In genomic region chr7:68967598-68967997, GRCh38 we compare ENCODE assay signal across 25 cellular contexts.
"Had no signal": no experiment of that assay in that cellular context is flagged by ENCODE, and none has a peak within 500 bp of the region (broad histone marks: within the 10 kb centered on the region; RNA-seq: fewer than 3 reads in every experiment).

No MANE protein-coding gene starts in this region.

- DNase-seq: colonic mucosa; cortex of kidney; effector CD8-positive, alpha-beta T cell; effector memory CD8-positive, alpha-beta T cell; endodermal cell; erythroblast; esophagus squamous epithelium; foreskin fibroblast; foreskin melanocyte; gastrocnemius medialis; glutamatergic neuron; head of caudate nucleus; heart right ventricle; hippocampal formation; left cardiac atrium; left lung; left ventricle myocardium superior; lower lobe of right lung; mesenchymal stem cell; mucosa of descending colon had no signal

- H3K27ac ChIP-seq: colonic mucosa, epithelial cell of prostate, esophagus squamous epithelium, gastrocnemius medialis, heart right ventricle, left lung, lower lobe of right lung had no signal

- H3K9me3 ChIP-seq: colonic mucosa, esophagus squamous epithelium, gastrocnemius medialis, lower lobe of right lung had no signal

- H3K27me3 ChIP-seq: colonic mucosa, esophagus squamous epithelium, gastrocnemius medialis, left lung had no signal

- H3K4me3 ChIP-seq: colonic mucosa, esophagus squamous epithelium, gastrocnemius medialis, heart right ventricle, left lung, lower lobe of right lung, mucosa of descending colon had no signal

- FAIRE-seq: endometrium, islet of Langerhans, keratinocyte had no signal

- H3K4me1 ChIP-seq: colonic mucosa, esophagus squamous epithelium, gastrocnemius medialis, left lung, lower lobe of right lung had no signal

- H3K36me3 ChIP-seq: colonic mucosa, esophagus squamous epithelium, gastrocnemius medialis, heart right ventricle, left lung, lower lobe of right lung had no signal

- ATAC-seq: effector memory CD8-positive, alpha-beta T cell; esophagus mucosa; gastrocnemius medialis; heart right ventricle; left cardiac atrium; left lung; left ventricle myocardium superior; lower lobe of right lung; mucosa of descending colon had no signal
